11 cellular contexts compared by ENCODE assay signal in genomic region chr13:100534147-100534818, GRCh38.
"Had no signal": no experiment of that assay in that cellular context is flagged by ENCODE, and none has a peak within 500 bp of the region (broad histone marks: within the 10 kb centered on the region; RNA-seq: fewer than 3 reads in every experiment).

No MANE protein-coding gene starts in this region.

- H3K4me3 ChIP-seq: testis had no signal

- H3K27me3 ChIP-seq: testis had no signal

- DNase-seq: activated B cell treated with CpG ODN at 0.5 μM for 24 hours; activated CD4-positive, alpha-beta T cell treated with anti-CD3 and anti-CD28 coated beads, Interleukin-2, amount 10 ng/mL, durations not matched to agents 24 days and 14 days; activated effector memory CD4-positive, alpha-beta T cell treated with anti-CD3 and anti-CD28 coated beads, Interleukin-2, amount 50 U/mL, for 16 hours; amniotic stem cell; effector memory CD4-positive, alpha-beta T cell; hippocampal formation; naive thymus-derived CD4-positive, alpha-beta T cell; stimulated activated CD4-positive, alpha-beta T cell treated with anti-CD3 and anti-CD28 coated beads, Interleukin-4, amount 100 ng/mL, for 24 hours; stimulated activated naive CD8-positive, alpha-beta T cell treated with anti-CD3 and anti-CD28 coated beads, Interleukin-15, amount 100 ng/mL, for 72 hours; testis had no signal

- H3K27ac ChIP-seq: testis had no signal

- ATAC-seq: activated naive CD4-positive, alpha-beta T cell treated with anti-CD3 and anti-CD28 coated beads, Interleukin-2, amount 50 U/mL, for 72 hours; naive thymus-derived CD4-positive, alpha-beta T cell had no signal

- H3K9me3 ChIP-seq: testis had no signal
